In the genomic region with DNA sequence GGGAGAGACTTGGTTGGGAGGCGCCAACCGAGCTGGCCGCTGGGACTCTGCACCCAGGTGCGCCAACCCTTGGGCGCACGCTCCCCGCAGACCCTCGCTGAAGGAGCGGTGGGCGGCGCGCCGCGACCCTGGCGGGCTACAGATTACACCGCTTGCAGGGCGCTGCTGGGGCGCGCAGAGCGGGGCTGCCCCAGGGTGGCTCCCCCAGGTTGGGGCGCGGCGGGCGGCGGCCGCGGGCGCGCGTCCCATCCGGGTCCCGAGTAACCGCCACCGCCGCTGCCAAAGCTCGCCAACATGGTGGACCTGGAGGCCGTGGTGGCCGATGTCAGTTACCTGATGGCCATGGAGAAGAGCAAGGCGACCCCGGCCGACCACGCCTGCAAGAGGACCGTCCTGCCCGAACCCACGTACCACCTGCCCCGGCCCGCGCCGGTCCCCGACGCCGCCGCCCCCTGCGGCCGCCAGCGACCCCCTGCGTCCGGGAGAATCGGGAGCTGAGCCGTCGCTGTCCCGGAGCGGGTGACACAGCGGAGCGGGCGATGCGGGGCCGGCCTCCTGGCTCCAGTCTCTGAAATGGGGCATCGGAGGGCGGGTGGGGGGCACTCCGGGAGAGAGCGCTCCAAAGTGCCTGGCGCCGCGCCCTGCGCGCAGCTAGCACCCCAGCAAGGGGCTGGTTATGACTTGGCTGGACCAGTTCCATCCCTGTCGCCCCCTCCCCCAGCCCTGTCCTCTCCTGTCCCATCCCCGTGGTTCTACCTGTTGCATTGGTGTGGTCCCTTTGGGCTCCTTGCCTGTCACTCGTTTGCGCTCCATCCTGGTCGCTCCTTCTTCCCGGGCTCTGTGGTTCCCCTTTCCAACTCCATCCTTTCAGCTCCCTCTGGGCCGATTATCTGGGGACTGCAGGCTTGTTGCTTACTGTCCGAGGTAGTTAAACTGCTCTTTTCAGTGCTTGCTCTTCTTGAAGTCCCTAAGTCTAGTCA, we compare ENCODE assay signal across 8 cellular contexts.
DNase-seq lines count a peak whose midpoint lies in the region; ATAC-seq and TF ChIP-seq lines count a peak whose summit lies in the region.

No MANE protein-coding gene starts in this region.

- peaks cover 68% of the 10 kb centered on the region for H3K27me3 ChIP-seq in GM23338 (ENCODE audit: insufficient read depth)
- H3K27me3 ChIP-seq in iPS DF 6.9 (ENCODE audit: control insufficient read depth, insufficient read depth, low read length), result peaks cover 14% of the 10 kb centered on the region
- peaks cover 86% of the 10 kb centered on the region for H3K27me3 ChIP-seq in smooth muscle cell (ENCODE audit: low read depth)

- no CpG with 5 or more reads among the region's 85 CpGs for WGBS in iPS DF 6.9 (ENCODE audit: insufficient coverage, insufficient read length)
- WGBS in smooth muscle cell (ENCODE audit: low lambda C conversion rate), result 2% methylated on average over 55 of the region's 85 CpGs

- H3K27me3 Mint-ChIP-seq in GM23338 (ENCODE audit: insufficient read depth, low read depth, poor library complexity), result peaks cover 45% of the 10 kb centered on the region
- H3K27me3 Mint-ChIP-seq in T-cell, result peaks cover 44 to 56% of the 10 kb centered on the region in 2 donors

- H4K20me1 ChIP-seq in GM23338 (replicated peaks; ENCODE audit: insufficient read depth) (0 out of 2 replicates have a peak, but pooled peaks cover 5% of the 10 kb centered on the region), smooth muscle cell (ENCODE audit: low read depth) (no peaks in the 10 kb centered on the region)

- POLR2A ChIA-PET in T-cell (lab: Charles Lee), result no interaction called here

- H3K79me2 ChIP-seq in GM23338 (replicated peaks; ENCODE audit: insufficient read depth) (no peaks in the 10 kb centered on the region), smooth muscle cell (ENCODE audit: low read depth) (no peaks in the 10 kb centered on the region)

- peak in 1 of 2 experiments; percentile 35; a peak in 2 of 4 replicates for TF ChIP-seq CTCF in GM23338 (conservative IDR thresholded peaks at IDR 0.05; ENCODE audit: low read depth in 2 of 2)
- no peak for TF ChIP-seq CTCF in smooth muscle cell (IDR thresholded peaks at IDR 0.05; ENCODE audit: borderline replicate concordance, insufficient read depth, poor library complexity, severe bottlenecking)

- H3K9me3 ChIP-seq in iPS DF 6.9 (ENCODE audit: control insufficient read depth, insufficient read depth, low read length), result no peaks in the 10 kb centered on the region
- no peaks in the 10 kb centered on the region for H3K9me3 ChIP-seq in smooth muscle cell (replicated peaks; ENCODE audit: low read depth)

- H3K4me1 ChIP-seq in GM23338 (ENCODE audit: insufficient read depth) (peaks cover 23% of the 10 kb centered on the region), iPS DF 6.9 (ENCODE audit: control insufficient read depth, insufficient read depth, low read length) (0 out of 2 replicates have a peak, but pooled peaks cover 1% of the 10 kb centered on the region), smooth muscle cell (ENCODE audit: low read depth) (no peaks in the 10 kb centered on the region)

- H3K9me2 ChIP-seq in GM23338 (ENCODE audit: insufficient read depth), result no peaks in the 10 kb centered on the region

- H3K36me3 Mint-ChIP-seq in GM23338 (ENCODE audit: low read depth) (no peaks in the 10 kb centered on the region; the same call in 2 of the 3 replicates), T-cell (no peaks in the 10 kb centered on the region)

- H2AFZ ChIP-seq in GM23338 (peak overlapping the region; percentile 98), smooth muscle cell (ENCODE audit: low read depth) (no peak overlapping the region)

- ATAC-seq in GM23338, result peak; percentile 77
- ATAC-seq in T-cell (replicated peaks in 1 of 4), result peak in 1 of 4 experiments; percentile 33
- ATAC-seq in activated CD4-positive, CD25-positive, alpha-beta regulatory T cell treated with anti-CD3 and anti-CD28 coated beads, Interleukin-2, amount 50 U/mL, for 24 hours, result no peak
- ATAC-seq in HG02938 (IDR thresholded peaks at IDR 0.05; ENCODE audit: unreplicated experiment), result no peak

- no peak overlapping the region for H3K9ac ChIP-seq in smooth muscle cell (ENCODE audit: low read depth)

- H3K4me3 Mint-ChIP-seq in GM23338 (peak overlapping the region; percentile 88), T-cell (peak overlapping the region; percentile 66 to 81 (median 67))

- no peak overlapping the region for H3K27ac Mint-ChIP-seq in GM23338
- H3K27ac Mint-ChIP-seq in T-cell, result no peak overlapping the region

- H3K9me3 Mint-ChIP-seq in GM23338 (no peaks in the 10 kb centered on the region; the same call in 2 of the 3 replicates), T-cell (no peaks in the 10 kb centered on the region)

- H3K4me3 ChIP-seq in GM23338 (peak overlapping the region; percentile 76), iPS DF 6.9 (ENCODE audit: low read length) (peak overlapping the region; percentile 74; the same call in 1 of the 2 replicates), smooth muscle cell (peak overlapping the region; percentile 35)

- peak overlapping the region; percentile 76 for H3K4me2 ChIP-seq in GM23338
- H3K4me2 ChIP-seq in smooth muscle cell, result peak overlapping the region; percentile 76

- H3F3A ChIP-seq in GM23338 (replicated peaks; ENCODE audit: low read depth) (peaks cover 7% of the 10 kb centered on the region), smooth muscle cell (ENCODE audit: low read depth) (no peaks in the 10 kb centered on the region)

- H3K27ac ChIP-seq in GM23338 (ENCODE audit: low read depth) (no peak overlapping the region), iPS DF 6.9 (ENCODE audit: low read length) (no peak overlapping the region), smooth muscle cell (ENCODE audit: low read depth) (no peak overlapping the region)

- DNase-seq in GM23338 (ENCODE audit: low spot score) (peak; percentile 95), T-cell (no peak), iPS DF 6.9 (ENCODE audit: low read depth, low spot score) (no peak), smooth muscle cell (lab: John Stamatoyannopoulos, UW; ENCODE audit: unreplicated experiment) (no peak)
- no peak for DNase-seq in activated CD4-positive, alpha-beta T cell treated with anti-CD3 and anti-CD28 coated beads for 1 hour
- DNase-seq in stimulated activated CD4-positive, alpha-beta T cell treated with anti-CD3 and anti-CD28 coated beads, Interleukin-4, amount 100 ng/mL, for 4 hours, result no peak

- no peaks in the 10 kb centered on the region for H3K36me3 ChIP-seq in GM23338 (ENCODE audit: insufficient read depth)
- H3K36me3 ChIP-seq in iPS DF 6.9 (ENCODE audit: control insufficient read depth, insufficient read depth, low read length), result no peaks in the 10 kb centered on the region
- H3K36me3 ChIP-seq in smooth muscle cell (ENCODE audit: low read depth), result no peaks in the 10 kb centered on the region

- H3K4me1 Mint-ChIP-seq in GM23338, result peaks cover 25% of the 10 kb centered on the region
- H3K4me1 Mint-ChIP-seq in T-cell, result peaks cover 24 to 31% (median 28%) of the 10 kb centered on the region in 3 donors

- CTCF ChIA-PET in T-cell (lab: Charles Lee), result no interaction called here

TF ChIP-seq in GM23338, 12 proteins besides CTCF, POLR2A, EP300 and RAD21 (continues in another document):
- no peak for TF ChIP-seq JUNB (IDR thresholded peaks at IDR 0.05; ENCODE audit: unreplicated experiment)
